ENCODE assay signal across 1 cellular context in genomic region chr3:143482106-143483088, GRCh38.
TF ChIP-seq lines count a peak whose summit lies in the region.

No MANE protein-coding gene starts in this region.

TF ChIP-seq in K562, 482 proteins besides CTCF, POLR2A, EP300 and RAD21:
- TF ChIP-seq HBP1 (CRISPR knock-in tag; IDR thresholded peaks at IDR 0.05) (no peak), MCM5 (IDR thresholded peaks at IDR 0.05; ENCODE audit: low read depth) (no peak), GABPA (tag; conservative IDR thresholded peaks at IDR 0.05; ENCODE audit: low read depth) (no peak), ZNF785 (CRISPR knock-in tag; IDR thresholded peaks at IDR 0.05) (no peak), ZBTB12 (CRISPR knock-in tag; IDR thresholded peaks at IDR 0.05) (no peak), ZNF407 (IDR thresholded peaks at IDR 0.05; ENCODE audit: low read depth) (no peak), TCF15 (CRISPR knock-in tag; IDR thresholded peaks at IDR 0.05) (no peak), SOX6 (IDR thresholded peaks at IDR 0.05) (no peak)
